Comparison of ENCODE assay signal across 29 cellular contexts in genomic region chr4:163988921-163989320, GRCh38.
DNase-seq lines count a peak whose midpoint lies in the region; ATAC-seq, FAIRE-seq and TF ChIP-seq lines count a peak whose summit lies in the region.
"Had no signal": no experiment of that assay in that cellular context is flagged by ENCODE, and none has a peak within 500 bp of the region (broad histone marks: within the 10 kb centered on the region; RNA-seq: fewer than 3 reads in every experiment).

No MANE protein-coding gene starts in this region.

- TF ChIP-seq CTCF in GM23338 (conservative IDR thresholded peaks at IDR 0.05; ENCODE audit: low read depth in 2 of 2), result no peak

- ATAC-seq in GM23338 (peak; percentile 64), GM19395 (IDR thresholded peaks at IDR 0.05; ENCODE audit: unreplicated experiment) (no peak), HG03469 (IDR thresholded peaks at IDR 0.05; ENCODE audit: unreplicated experiment) (no peak)
- ATAC-seq: left lobe of liver; naive thymus-derived CD8-positive, alpha-beta T cell; pancreas; right cardiac atrium had no signal

- DNase-seq in GM23338 (ENCODE audit: low spot score), result peak; percentile 20
- peak; percentile 96 for DNase-seq in NCI-H82 (lab: John Stamatoyannopoulos, UW)
- no peak for DNase-seq in GM19238 (ENCODE audit: insufficient read length, low spot score)
- DNase-seq in GM12892 (ENCODE audit: insufficient read length), result no peak
- DNase-seq: activated CD4-positive, alpha-beta T cell treated with anti-CD3 and anti-CD28 coated beads, Interleukin-2, amount 50 U/mL, for 4 hours; activated CD4-positive, CD25-positive, alpha-beta regulatory T cell; aorta; Caco-2; central memory CD4-positive, alpha-beta T cell; GM23248; KBM-7; naive thymus-derived CD8-positive, alpha-beta T cell; NCI-H1694 treated with DMSO at 0.1 percent for 48 hours; NK-92 treated with Interleukin-12 subunit alpha and Interleukin-12 subunit beta, amount 100 ng/mL, for 24 hours; pancreas; right cardiac atrium; SHP77; stimulated activated naive CD4-positive, alpha-beta T cell treated with Interleukin-2 at 50 U/mL for 16 hours; SW 1271 had no signal

- H3K36me3 ChIP-seq in GM23338 (ENCODE audit: insufficient read depth) (no peaks in the 10 kb centered on the region), endocrine pancreas (ENCODE audit: control insufficient read depth, insufficient read depth, low read length) (no peaks in the 10 kb centered on the region), neuron (ENCODE audit: insufficient read depth, low read length) (no peaks in the 10 kb centered on the region)
- H3K36me3 ChIP-seq: pancreas, vagina had no signal

- FAIRE-seq in GM12892 (lab: Jason Lieb, UNC), result no peak
- FAIRE-seq: HTR-8/SVneo, pancreas had no signal

- H4K20me1 ChIP-seq in GM23338 (replicated peaks; ENCODE audit: insufficient read depth), result no peaks in the 10 kb centered on the region

- peaks cover 34% of the 10 kb centered on the region for H3K4me1 Mint-ChIP-seq in GM23338
- H3K4me1 Mint-ChIP-seq: mesothelial cell of epicardium had no signal

- H3K9me2 ChIP-seq in GM23338 (ENCODE audit: insufficient read depth), result no peaks in the 10 kb centered on the region

- H2AFZ ChIP-seq in GM23338 (peak overlapping the region; percentile 94), neuron (ENCODE audit: low read depth, low read length) (peak overlapping the region; percentile 57)
- H2AFZ ChIP-seq: GM23248 had no signal

- no peak for TF ChIP-seq POLR2A in GM12892 (IDR thresholded peaks at IDR 0.05; ENCODE audit: low read depth, low read length)

- H3K27ac ChIP-seq in GM23338 (ENCODE audit: low read depth), result peak overlapping the region; percentile 56; the same call in 1 of the 2 replicates
- H3K27ac ChIP-seq: GM23248, pancreas, vagina had no signal

- H3K4me1 ChIP-seq in GM23338 (ENCODE audit: insufficient read depth) (peaks cover 24% of the 10 kb centered on the region), endocrine pancreas (ENCODE audit: control insufficient read depth, insufficient read depth, low read length) (peaks cover 7% of the 10 kb centered on the region), neuron (ENCODE audit: insufficient read depth, low read length) (no peaks in the 10 kb centered on the region)
- H3K4me1 ChIP-seq: Caco-2, pancreas, vagina had no signal

- no peak overlapping the region for H3K9ac ChIP-seq in endocrine pancreas (ENCODE audit: control insufficient read depth, insufficient read depth, low read length)
- H3K9ac ChIP-seq: GM23248 had no signal

- no peaks in the 10 kb centered on the region for H3K79me2 ChIP-seq in GM23338 (replicated peaks; ENCODE audit: insufficient read depth)

- H3K9me3 ChIP-seq in endocrine pancreas (ENCODE audit: control insufficient read depth, low read length) (no peaks in the 10 kb centered on the region), neuron (ENCODE audit: low read length) (no peaks in the 10 kb centered on the region)
- H3K9me3 ChIP-seq: Caco-2, pancreas, vagina had no signal

- H3K4me3 ChIP-seq in GM23338 (no peak overlapping the region), endocrine pancreas (ENCODE audit: control insufficient read depth, insufficient read depth, low read length) (peak overlapping the region; percentile 2), neuron (ENCODE audit: low read length) (no peak overlapping the region)
- H3K4me3 ChIP-seq: GM23248, pancreas, vagina had no signal

- peak overlapping the region; percentile 29; the same call in 1 of the 2 replicates for H3K4me2 ChIP-seq in GM23338

- H3K36me3 Mint-ChIP-seq in GM23338 (ENCODE audit: low read depth), result no peaks in the 10 kb centered on the region
- H3K36me3 Mint-ChIP-seq: activated naive CD8-positive, alpha-beta T cell; mesothelial cell of epicardium; naive thymus-derived CD8-positive, alpha-beta T cell had no signal

- H3K4me3 Mint-ChIP-seq in GM23338, result no peak overlapping the region
- H3K4me3 Mint-ChIP-seq: activated naive CD8-positive, alpha-beta T cell; dendritic cell treated with granulocyte-macrophage colony-stimulating factor and Interleukin-4, amounts not matched to agents 40 ng/mL and 50 ng/mL, for 4 days; mesothelial cell of epicardium had no signal

- no peaks in the 10 kb centered on the region for H3K9me3 Mint-ChIP-seq in GM23338
- H3K9me3 Mint-ChIP-seq: dendritic cell treated with granulocyte-macrophage colony-stimulating factor and Interleukin-4, amounts not matched to agents 40 ng/mL and 50 ng/mL, for 4 days; mesothelial cell of epicardium; naive thymus-derived CD8-positive, alpha-beta T cell had no signal

- no peaks in the 10 kb centered on the region for H3K27me3 ChIP-seq in GM23338 (ENCODE audit: insufficient read depth)
- no peaks in the 10 kb centered on the region for H3K27me3 ChIP-seq in endocrine pancreas (ENCODE audit: control insufficient read depth, insufficient read depth, low read length)
- H3K27me3 ChIP-seq in neuron (ENCODE audit: insufficient read depth, low read length), result no peaks in the 10 kb centered on the region
- H3K27me3 ChIP-seq: pancreas, vagina had no signal

- H3K27me3 Mint-ChIP-seq in GM23338 (ENCODE audit: insufficient read depth, low read depth, poor library complexity), result no peaks in the 10 kb centered on the region
- H3K27me3 Mint-ChIP-seq: activated naive CD8-positive, alpha-beta T cell; dendritic cell treated with granulocyte-macrophage colony-stimulating factor and Interleukin-4, amounts not matched to agents 40 ng/mL and 50 ng/mL, for 4 days had no signal

- no peaks in the 10 kb centered on the region for H3F3A ChIP-seq in GM23338 (replicated peaks; ENCODE audit: low read depth)

- H3K27ac Mint-ChIP-seq in GM23338, result peak overlapping the region; percentile 10
- H3K27ac Mint-ChIP-seq: activated naive CD8-positive, alpha-beta T cell; dendritic cell treated with granulocyte-macrophage colony-stimulating factor and Interleukin-4, amounts not matched to agents 40 ng/mL and 50 ng/mL, for 4 days; mesothelial cell of epicardium had no signal

TF ChIP-seq in GM23338, 12 proteins besides CTCF, POLR2A, EP300 and RAD21 (continues in another document):
- TF ChIP-seq NANOG (IDR thresholded peaks at IDR 0.05; ENCODE audit: borderline replicate concordance) (no peak), CREB1 (CRISPR knock-in tag; IDR thresholded peaks at IDR 0.05; ENCODE audit: low read depth) (no peak), EZH2 (IDR thresholded peaks at IDR 0.05; ENCODE audit: low read depth, unreplicated experiment) (no peak), ZNF462 (CRISPR knock-in tag; IDR thresholded peaks at IDR 0.05) (no peak), EZH2phosphoT487 (IDR thresholded peaks at IDR 0.05; ENCODE audit: unreplicated experiment) (no peak), STAT1 (IDR thresholded peaks at IDR 0.05; ENCODE audit: unreplicated experiment) (no peak), ZNF114 (CRISPR knock-in tag; IDR thresholded peaks at IDR 0.05) (no peak)

Comparison
In these comparisons a context has a peak if more than half of its experiments do, and no peak if none do; other contexts are left out.
1. DNase-seq: peak in GM23338 (single experiment) and NCI-H82 (single experiment); none in GM19238 (single experiment) and GM12892 (single experiment).